6 cellular contexts compared by ENCODE assay signal in the genomic region with DNA sequence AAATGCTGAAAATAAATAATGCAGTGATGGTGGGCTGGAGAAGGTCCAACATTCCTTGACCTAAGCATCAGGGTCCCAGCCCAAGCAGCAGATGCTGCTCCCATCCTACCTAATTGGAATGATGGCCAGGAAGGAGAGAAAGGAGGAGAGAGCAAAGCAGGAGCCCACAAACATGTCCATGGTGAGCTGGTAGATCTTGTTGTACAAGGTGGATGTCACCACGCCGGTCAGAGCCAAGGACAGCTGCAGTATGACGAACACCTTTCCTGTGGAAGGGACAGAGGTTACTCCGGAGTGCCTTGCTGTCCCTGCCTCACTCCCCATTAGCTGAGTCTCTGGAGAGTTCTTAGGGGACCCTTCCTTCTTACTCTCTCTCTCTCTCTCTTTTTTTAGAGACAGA. TPM values are rescaled to one million over a fixed set of nuclear protein-coding genes. Genes with fewer than 3 reads are reported as not detected.
"Had no signal": no experiment of that assay in that cellular context is flagged by ENCODE, and none has a peak within 500 bp of the region (broad histone marks: within the 10 kb centered on the region; RNA-seq: fewer than 3 reads in every experiment).

No MANE protein-coding gene starts in this region.

- H3K4me3 ChIP-seq: GM23338 had no signal

- H3K9me3 Mint-ChIP-seq: GM23338, H9 had no signal

- H3K27ac Mint-ChIP-seq: GM23338 had no signal

- H3K4me3 Mint-ChIP-seq: GM23338, H9 had no signal

- DNase-seq: H9, IMR-90 had no signal

- ATAC-seq: GM23338, HCT116 had no signal

RNA-seq across cellular contexts. Expression of gene SLC46A2, which starts 4.3 kb away (rescaled TPM):
- total RNA-seq: GM23338, H1, H9, HT-29, IMR-90 had no signal
